In the genomic region with DNA sequence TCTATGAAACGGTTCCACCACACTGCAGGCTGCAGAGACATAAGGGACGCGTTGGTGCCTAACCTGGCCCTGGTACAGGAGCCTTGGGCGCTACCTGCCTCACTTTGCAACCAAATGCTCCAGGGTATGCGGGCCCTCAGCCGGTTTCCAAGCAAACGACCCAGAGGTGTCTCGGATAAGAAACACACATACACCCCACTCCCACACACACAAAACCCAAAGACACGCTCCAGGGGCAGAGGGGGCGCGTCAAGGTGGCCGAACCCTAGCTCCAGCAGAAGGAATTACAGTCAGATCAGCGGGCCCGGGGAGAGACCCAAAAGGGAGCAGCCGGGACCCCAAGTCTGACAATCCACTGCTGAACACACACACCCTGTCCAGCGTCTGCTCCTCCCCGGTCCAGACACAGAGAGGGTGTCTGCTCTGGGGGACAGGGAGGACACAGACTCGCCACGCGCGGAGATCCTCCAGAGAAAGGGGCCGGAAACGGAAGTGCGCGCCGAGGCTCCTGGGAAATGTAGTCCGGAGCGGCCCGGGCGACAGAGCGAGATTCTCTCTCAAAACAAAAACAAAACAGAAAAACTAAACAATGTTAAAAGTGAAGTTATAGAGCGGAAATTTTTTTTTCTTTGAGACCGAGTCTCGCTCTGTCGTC, we compare ENCODE assay signal across 8 cellular contexts. TPM values are rescaled to one million over a fixed set of nuclear protein-coding genes. Genes with fewer than 3 reads are reported as not detected.
DNase-seq lines count a peak whose midpoint lies in the region; ATAC-seq lines count a peak whose summit lies in the region.

A gene (minus strand): TSS at position 488 of the 655 bp plus-strand sequence. CDS start 32,702 bp downstream, outside the sequence.

- peak; percentile 95 for ATAC-seq in GM21423 (IDR thresholded peaks at IDR 0.05; ENCODE audit: unreplicated experiment)

- DNase-seq in CMK (ENCODE audit: low read depth) (peak; percentile 27), HT1080 (ENCODE audit: low read depth) (peak; percentile 71), OCI-M1 (lab: John Stamatoyannopoulos, UW) (peak; percentile 73), activated T-cell treated with anti-CD3 and anti-CD28 coated beads for 24 hours (ENCODE audit: low read depth) (peak; percentile 75), epidermal melanocyte (ENCODE audit: insufficient read length, low spot score) (peak; percentile 46), midbrain (lab: John Stamatoyannopoulos, UW) (peak; percentile 86)
- peak; percentile 64 for DNase-seq in stimulated activated CD8-positive, alpha-beta memory T cell treated with anti-CD3 and anti-CD28 coated beads, Interleukin-15, amount 100 ng/mL, for 1 hour (ENCODE audit: low read depth)

RNA-seq across cellular contexts. Expression of the gene that starts here (rescaled TPM):
- total RNA-seq in HT1080 (2014; rRNA removed; shearing (Covaris generic)) = 37.4 and 45.9 TPM in 2 replicates
- polyA plus RNA-seq in HT1080 (2015; cell fraction: cytosol; rRNA removed) = 25.8 and 34.5 TPM in 2 replicates
- polyA plus RNA-seq in HT1080 (2015; cell fraction: nucleus; rRNA removed) = 34.0 and 37.3 TPM in 2 replicates

Comparison
In these comparisons a context has a peak if more than half of its experiments do, and no peak if none do; other contexts are left out.
1. Peak in every context shown above with its lines: DNase-seq and ATAC-seq.
2. DNase-seq: peak in every context shown above with its lines; median percentile 86 in midbrain; 75 in activated T-cell treated with anti-CD3 and anti-CD28 coated beads for 24 hours; 73 in OCI-M1; 71 in HT1080; 64 in stimulated activated CD8-positive, alpha-beta memory T cell treated with anti-CD3 and anti-CD28 coated beads, Interleukin-15, amount 100 ng/mL, for 1 hour; 46 in epidermal melanocyte; 27 in CMK.